In the genomic region with DNA sequence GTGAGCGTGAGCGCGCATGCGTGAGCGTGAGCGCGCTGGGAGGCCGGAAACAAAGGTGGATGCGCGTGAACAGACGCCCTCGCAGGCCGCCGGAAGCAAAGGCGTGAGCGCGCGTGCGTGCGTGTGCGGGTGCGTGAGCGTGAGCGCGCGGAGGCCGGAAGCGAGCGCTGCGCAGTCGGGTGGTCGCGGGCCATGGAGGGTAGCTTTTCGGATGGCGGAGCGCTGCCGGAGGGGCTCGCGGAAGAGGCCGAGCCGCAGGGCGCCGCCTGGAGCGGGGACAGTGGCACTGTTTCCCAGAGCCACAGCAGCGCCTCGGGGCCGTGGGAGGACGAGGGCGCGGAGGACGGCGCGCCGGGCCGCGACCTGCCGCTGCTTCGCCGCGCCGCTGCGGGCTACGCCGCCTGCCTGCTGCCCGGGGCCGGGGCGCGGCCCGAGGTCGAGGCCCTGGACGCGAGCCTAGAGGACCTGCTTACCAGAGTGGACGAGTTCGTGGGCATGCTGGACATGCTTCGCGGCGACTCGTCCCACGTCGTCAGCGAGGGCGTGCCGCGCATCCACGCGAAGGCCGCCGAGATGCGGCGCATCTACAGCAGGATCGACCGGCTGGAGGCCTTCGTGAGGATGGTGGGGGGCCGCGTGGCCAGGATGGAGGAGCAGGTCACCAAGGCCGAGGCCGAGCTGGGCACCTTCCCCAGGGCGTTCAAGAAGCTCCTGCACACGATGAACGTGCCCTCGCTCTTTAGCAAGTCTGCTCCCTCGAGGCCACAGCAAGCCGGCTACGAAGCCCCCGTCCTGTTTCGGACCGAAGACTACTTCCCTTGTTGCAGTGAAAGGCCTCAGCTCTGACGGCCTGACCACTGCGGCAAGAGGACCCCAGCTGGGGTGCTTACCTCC, we compare ENCODE assay signal across 8 cellular contexts. TPM values are rescaled to one million over a fixed set of nuclear protein-coding genes. Genes with fewer than 3 reads are reported as not detected.
A peak's percentile ranks its signal among the peaks of the same experiment; 100 is the strongest.
DNase-seq lines count a peak whose midpoint lies in the region; ATAC-seq and TF ChIP-seq lines count a peak whose summit lies in the region.

TSS of gene BLOC1S4 (plus strand) at position 157 of the 894 bp plus-strand sequence. CDS start at position 193, 36 bp downstream.

- no peak for TF ChIP-seq EP300 in esophagus muscularis mucosa (IDR thresholded peaks at IDR 0.05)

- no peak for TF ChIP-seq CTCF in PC-9 (conservative IDR thresholded peaks at IDR 0.05)
- TF ChIP-seq CTCF in esophagus muscularis mucosa (IDR thresholded peaks at IDR 0.05), result peak in 2 of 3 experiments; percentile 14 to 19

- no peaks in the 10 kb centered on the region for H3K9me2 ChIP-seq in PC-9 (ENCODE audit: insufficient read depth)

- peaks cover 28% of the 10 kb centered on the region for H3K4me1 Mint-ChIP-seq in activated T-cell treated with anti-CD3 and anti-CD28 coated beads, Interleukin-2, amount 50 U/mL, for 4 hours (ENCODE audit: low read depth)

- H3K4me1 ChIP-seq in PC-9 (replicated peaks; ENCODE audit: insufficient read depth) (peaks cover 11% of the 10 kb centered on the region), esophagus muscularis mucosa (peaks cover 26 to 39% (median 34%) of the 10 kb centered on the region in 4 donors)

- H3K27ac ChIP-seq in PC-9 (peak within 1 kb of the TSS; percentile 51), esophagus muscularis mucosa (replicated peaks in 1 of 4) (peak within 1 kb of the TSS; percentile 89 to 97 (median 96))

- DNase-seq in DMS114 treated with DMSO at 0.1 percent for 48 hours (lab: John Stamatoyannopoulos, UW; ENCODE audit: unreplicated experiment) (peak; percentile 81), HuH-7.5 (ENCODE audit: low spot score) (peak; percentile 97), PC-9 (peak; percentile 72 to 87), esophagus muscularis mucosa (ENCODE audit: extremely low spot score) (peak; percentile 95), myocyte (ENCODE audit: low read depth) (peak; percentile 92)
- DNase-seq in activated T-cell treated with anti-CD3 and anti-CD28 coated beads, Interleukin-2, amount 50 U/mL, for 4 hours, result peak; percentile 84
- peak; percentile 78 to 85 for DNase-seq in stimulated activated CD8-positive, alpha-beta memory T cell treated with anti-CD3 and anti-CD28 coated beads, Interleukin-7, amount 100 ng/mL, for 4 hours (ENCODE audit: low read depth in 2 of 2)

- H3F3A ChIP-seq in PC-9 (ENCODE audit: insufficient read depth, low read depth), result peaks cover 6% of the 10 kb centered on the region; the same call in 1 of the 2 replicates

- intact Hi-C loops in PC-9 (cut with micrococcal nuclease; ENCODE audit: unreplicated experiment), result loop anchor here (1.0 to 5.0 kb wide), 2 partner anchors 42 to 74 kb away; partner anchors contain the start of gene MRFAP1
- intact Hi-C loops in esophagus muscularis mucosa (cut with DNase I), result loop anchor here (2.0 to 10.0 kb wide), 4 partner anchors 67 to 356 kb away; partner anchors contain the start of genes KIAA0232 and TADA2B

- under 1% methylated on average over 34 of the region's 109 CpGs for WGBS in esophagus muscularis mucosa

- H3K36me3 ChIP-seq in PC-9 (ENCODE audit: low read depth) (no peaks in the 10 kb centered on the region), esophagus muscularis mucosa (no peaks in the 10 kb centered on the region)

- peaks cover 5% of the 10 kb centered on the region for H3K36me3 Mint-ChIP-seq in activated T-cell treated with anti-CD3 and anti-CD28 coated beads, Interleukin-2, amount 50 U/mL, for 4 hours (ENCODE audit: insufficient read depth)

- POLR2A ChIA-PET in PC-9 (lab: Charles Lee; ENCODE audit: unreplicated experiment), result interaction anchor here (0.5 to 1.5 kb wide), 3 partner anchors 21 to 124 kb away, joined by 3 to 6 read pairs (median 3); no protein-coding TSS in a partner anchor

- H3K9me3 Mint-ChIP-seq in activated T-cell treated with anti-CD3 and anti-CD28 coated beads, Interleukin-2, amount 50 U/mL, for 4 hours, result no peaks in the 10 kb centered on the region

- peaks cover 23% of the 10 kb centered on the region for H3K79me2 ChIP-seq in PC-9 (ENCODE audit: low read depth)

- peak; percentile 76 for ATAC-seq in GM21526 (IDR thresholded peaks at IDR 0.05; ENCODE audit: low FRiP score, unreplicated experiment)
- ATAC-seq in activated T-cell treated with anti-CD3 and anti-CD28 coated beads, Interleukin-2, amount 50 U/mL, for 4 hours, result peak; percentile 84 to 85

- H3K27me3 Mint-ChIP-seq in activated T-cell treated with anti-CD3 and anti-CD28 coated beads, Interleukin-2, amount 50 U/mL, for 4 hours (ENCODE audit: low read depth), result no peaks in the 10 kb centered on the region

- H4K20me1 ChIP-seq in PC-9 (ENCODE audit: insufficient read depth), result peaks cover 5% of the 10 kb centered on the region; the same call in 1 of the 2 replicates

- peak within 1 kb of the TSS; percentile 71 for H2AFZ ChIP-seq in PC-9

- peak; percentile 84 for TF ChIP-seq POLR2A in esophagus muscularis mucosa (IDR thresholded peaks at IDR 0.05; ENCODE audit: low read depth)

- CTCF ChIA-PET in PC-9 (lab: Charles Lee), result interaction anchor here (1.7 to 1.8 kb wide), 2 partner anchors 42 to 157 kb away, joined by 6 to 8 read pairs; no protein-coding TSS in a partner anchor

- H3K9me3 ChIP-seq in PC-9 (ENCODE audit: insufficient read depth, low read depth) (no peaks in the 10 kb centered on the region), esophagus muscularis mucosa (no peaks in the 10 kb centered on the region)

- H3K4me3 Mint-ChIP-seq in activated T-cell treated with anti-CD3 and anti-CD28 coated beads, Interleukin-2, amount 50 U/mL, for 4 hours, result peak within 1 kb of the TSS; percentile 93

- H3K27me3 ChIP-seq in PC-9 (ENCODE audit: insufficient read depth, low read depth), result no peaks in the 10 kb centered on the region
- no peaks in the 10 kb centered on the region for H3K27me3 ChIP-seq in esophagus muscularis mucosa

- TSS peak; percentile 45 for BruUV-seq in PC-9 (replicated peaks; lab: Mats Ljungman, UMichigan)

- H3K4me3 ChIP-seq in PC-9, result peak within 1 kb of the TSS; percentile 94
- H3K4me3 ChIP-seq in esophagus muscularis mucosa, result peak within 1 kb of the TSS; percentile 70 to 97 (median 86)

- H3K4me2 ChIP-seq in PC-9, result peak within 1 kb of the TSS; percentile 93

RNA-seq across cellular contexts. Expression of gene BLOC1S4, which starts in this region (rescaled TPM):
- total RNA-seq in PC-9 (2021) (11.7 and 13.9 TPM in 2 replicates), esophagus muscularis mucosa (10 to 100 TPM; 15.8 to 21.9 (median 17.9) TPM), myocyte (32.8 and 35.1 TPM in 2 replicates)
- total RNA-seq in activated T-cell treated with anti-CD3 and anti-CD28 coated beads, Interleukin-2, amount 50 U/mL, for 4 hours, result 10 to 100 TPM; 24.4 to 27.4 (median 26.0) TPM
- 16.0 TPM for polyA plus RNA-seq in myocyte (2012)

Comparison
In these comparisons a context has a peak if more than half of its experiments do, and no peak if none do; other contexts are left out.
1. Peak in every context shown above with its lines: DNase-seq, ATAC-seq, H3K4me3 ChIP-seq and H3K27ac ChIP-seq.